Comparison of ENCODE assay signal across 15 cellular contexts in genomic region chr20:61922411-61922810, GRCh38.
DNase-seq lines count a peak whose midpoint lies in the region; ATAC-seq and TF ChIP-seq lines count a peak whose summit lies in the region.
"Had no signal": no experiment of that assay in that cellular context is flagged by ENCODE, and none has a peak within 500 bp of the region (broad histone marks: within the 10 kb centered on the region; RNA-seq: fewer than 3 reads in every experiment).

No MANE protein-coding gene starts in this region.

- H3K9ac ChIP-seq in neural progenitor cell, result no peak overlapping the region
- H3K9ac ChIP-seq: BLaER1 had no signal

- H3K4me1 Mint-ChIP-seq in chondrocyte (ENCODE audit: low read depth) (peaks cover 11% of the 10 kb centered on the region), neural progenitor cell (peaks cover 2% of the 10 kb centered on the region)
- H3K4me1 Mint-ChIP-seq in activated CD4-positive, alpha-beta memory T cell treated with anti-CD3 and anti-CD28 coated beads, Interleukin-2, amount 10 ng/mL, durations not matched to agents 7 days and 5 days, result no peaks in the 10 kb centered on the region
- no peaks in the 10 kb centered on the region for H3K4me1 Mint-ChIP-seq in stimulated activated effector memory CD8-positive, alpha-beta T cell treated with anti-CD3 and anti-CD28 coated beads, Interleukin-12 subunit alpha, Interleukin-12 subunit beta, amount 100 ng/mL, for 72 hours
- H3K4me1 Mint-ChIP-seq: CD4-positive, CD25-positive, alpha-beta regulatory T cell had no signal

- POLR2A ChIA-PET in activated CD4-positive, alpha-beta memory T cell treated with anti-CD3 and anti-CD28 coated beads, Interleukin-2, amount 10 ng/mL, durations not matched to agents 7 days and 5 days (lab: Charles Lee), result no interaction called here

- TF ChIP-seq CTCF in chondrocyte (IDR thresholded peaks at IDR 0.05) (no peak), neural progenitor cell (IDR thresholded peaks at IDR 0.05) (no peak)

- no peaks in the 10 kb centered on the region for H3K36me3 ChIP-seq in neural progenitor cell
- H3K36me3 ChIP-seq: BLaER1, HAP-1 had no signal

- H3K4me3 Mint-ChIP-seq in chondrocyte (ENCODE audit: unreplicated experiment) (no peak overlapping the region), neural progenitor cell (no peak overlapping the region)
- H3K4me3 Mint-ChIP-seq in activated CD4-positive, alpha-beta memory T cell treated with anti-CD3 and anti-CD28 coated beads, Interleukin-2, amount 10 ng/mL, durations not matched to agents 7 days and 5 days, result no peak overlapping the region
- no peak overlapping the region for H3K4me3 Mint-ChIP-seq in stimulated activated effector memory CD8-positive, alpha-beta T cell treated with anti-CD3 and anti-CD28 coated beads, Interleukin-12 subunit alpha, Interleukin-12 subunit beta, amount 100 ng/mL, for 72 hours
- H3K4me3 Mint-ChIP-seq: CD4-positive, CD25-positive, alpha-beta regulatory T cell had no signal

- no peaks in the 10 kb centered on the region for H3K36me3 Mint-ChIP-seq in chondrocyte (ENCODE audit: low read depth)
- H3K36me3 Mint-ChIP-seq in neural progenitor cell, result peaks cover 1% of the 10 kb centered on the region
- H3K36me3 Mint-ChIP-seq in activated CD4-positive, alpha-beta memory T cell treated with anti-CD3 and anti-CD28 coated beads, Interleukin-2, amount 10 ng/mL, durations not matched to agents 7 days and 5 days (ENCODE audit: low read depth), result no peaks in the 10 kb centered on the region
- no peaks in the 10 kb centered on the region for H3K36me3 Mint-ChIP-seq in stimulated activated effector memory CD8-positive, alpha-beta T cell treated with anti-CD3 and anti-CD28 coated beads, Interleukin-12 subunit alpha, Interleukin-12 subunit beta, amount 100 ng/mL, for 72 hours
- H3K36me3 Mint-ChIP-seq: CD4-positive, CD25-positive, alpha-beta regulatory T cell had no signal

- H3K4me1 ChIP-seq in neural progenitor cell, result no peaks in the 10 kb centered on the region
- H3K4me1 ChIP-seq: BLaER1, HAP-1 had no signal

- peaks cover 6% of the 10 kb centered on the region for H3F3A ChIP-seq in neural progenitor cell (ENCODE audit: low read depth)

- H3K27ac Mint-ChIP-seq in chondrocyte (ENCODE audit: unreplicated experiment), result no peak overlapping the region
- peak overlapping the region; percentile 51 for H3K27ac Mint-ChIP-seq in neural progenitor cell
- no peak overlapping the region for H3K27ac Mint-ChIP-seq in activated CD4-positive, alpha-beta memory T cell treated with anti-CD3 and anti-CD28 coated beads, Interleukin-2, amount 10 ng/mL, durations not matched to agents 7 days and 5 days
- H3K27ac Mint-ChIP-seq in stimulated activated effector memory CD8-positive, alpha-beta T cell treated with anti-CD3 and anti-CD28 coated beads, Interleukin-12 subunit alpha, Interleukin-12 subunit beta, amount 100 ng/mL, for 72 hours, result no peak overlapping the region
- H3K27ac Mint-ChIP-seq: CD4-positive, CD25-positive, alpha-beta regulatory T cell had no signal

- no peak for ATAC-seq in stimulated activated effector memory CD8-positive, alpha-beta T cell treated with anti-CD3 and anti-CD28 coated beads, Interleukin-12 subunit alpha, Interleukin-12 subunit beta, amount 100 ng/mL, for 72 hours

- H3K27me3 ChIP-seq in neural progenitor cell, result no peaks in the 10 kb centered on the region
- H3K27me3 ChIP-seq: BLaER1 had no signal

- no peak overlapping the region for H3K4me2 ChIP-seq in neural progenitor cell
- H3K4me2 ChIP-seq: BLaER1 had no signal

- peak; percentile 3 for DNase-seq in NCI-H2107 treated with DMSO at 0.1 percent for 48 hours (lab: John Stamatoyannopoulos, UW; ENCODE audit: unreplicated experiment)
- no peak for DNase-seq in NCI-H2107 (lab: John Stamatoyannopoulos, UW)
- DNase-seq in chondrocyte (ENCODE audit: low spot score), result peak; percentile 43
- DNase-seq in neural progenitor cell (ENCODE audit: low spot score), result no peak
- DNase-seq in cerebellum (ENCODE audit: low spot score), result no peak
- no peak for DNase-seq in activated CD4-positive, alpha-beta memory T cell treated with anti-CD3 and anti-CD28 coated beads, Interleukin-2, amount 10 ng/mL, durations not matched to agents 7 days and 5 days
- no peak for DNase-seq in stimulated activated effector memory CD8-positive, alpha-beta T cell treated with anti-CD3 and anti-CD28 coated beads, Interleukin-12 subunit alpha, Interleukin-12 subunit beta, amount 100 ng/mL, for 72 hours (ENCODE audit: low spot score in 2 of 2)
- no peak for DNase-seq in NCI-H2227 treated with DMSO at 0.1 percent for 48 hours (lab: John Stamatoyannopoulos, UW)
- DNase-seq: AML-193; CD4-positive, CD25-positive, alpha-beta regulatory T cell; DMS53; GF-D8 had no signal

- H4K20me1 ChIP-seq in neural progenitor cell (ENCODE audit: low read depth), result no peaks in the 10 kb centered on the region
- H4K20me1 ChIP-seq: BLaER1 had no signal

- no peak overlapping the region for H2AFZ ChIP-seq in neural progenitor cell (replicated peaks)

- no peak overlapping the region for H3K27ac ChIP-seq in neural progenitor cell
- H3K27ac ChIP-seq: 22Rv1, BLaER1 had no signal

- H3K27me3 Mint-ChIP-seq in chondrocyte (ENCODE audit: low read depth), result no peaks in the 10 kb centered on the region
- peaks cover 2% of the 10 kb centered on the region for H3K27me3 Mint-ChIP-seq in neural progenitor cell (ENCODE audit: insufficient read depth, low read depth)
- no peaks in the 10 kb centered on the region for H3K27me3 Mint-ChIP-seq in activated CD4-positive, alpha-beta memory T cell treated with anti-CD3 and anti-CD28 coated beads, Interleukin-2, amount 10 ng/mL, durations not matched to agents 7 days and 5 days
- H3K27me3 Mint-ChIP-seq: CD4-positive, CD25-positive, alpha-beta regulatory T cell had no signal

- H3K9me3 ChIP-seq in neural progenitor cell (ENCODE audit: low read depth), result no peaks in the 10 kb centered on the region
- H3K9me3 ChIP-seq: HAP-1 had no signal

- H3K4me3 ChIP-seq in neural progenitor cell, result no peak overlapping the region
- H3K4me3 ChIP-seq: BLaER1, HAP-1 had no signal

- CTCF ChIA-PET in activated CD4-positive, alpha-beta memory T cell treated with anti-CD3 and anti-CD28 coated beads, Interleukin-2, amount 10 ng/mL, durations not matched to agents 7 days and 5 days (lab: Charles Lee), result no interaction called here

- H3K79me2 ChIP-seq in neural progenitor cell (ENCODE audit: low read depth), result no peaks in the 10 kb centered on the region

- H3K9me3 Mint-ChIP-seq in chondrocyte (ENCODE audit: low read depth), result no peaks in the 10 kb centered on the region
- no peaks in the 10 kb centered on the region for H3K9me3 Mint-ChIP-seq in neural progenitor cell
- no peaks in the 10 kb centered on the region for H3K9me3 Mint-ChIP-seq in activated CD4-positive, alpha-beta memory T cell treated with anti-CD3 and anti-CD28 coated beads, Interleukin-2, amount 10 ng/mL, durations not matched to agents 7 days and 5 days
- no peaks in the 10 kb centered on the region for H3K9me3 Mint-ChIP-seq in stimulated activated effector memory CD8-positive, alpha-beta T cell treated with anti-CD3 and anti-CD28 coated beads, Interleukin-12 subunit alpha, Interleukin-12 subunit beta, amount 100 ng/mL, for 72 hours

Comparison
In these comparisons a context has a peak if more than half of its experiments do, and no peak if none do; other contexts are left out.
1. DNase-seq: peak in NCI-H2107 treated with DMSO at 0.1 percent for 48 hours (single experiment) and chondrocyte (single experiment); none in NCI-H2107 (single experiment), neural progenitor cell (single experiment), cerebellum (single experiment), activated CD4-positive, alpha-beta memory T cell treated with anti-CD3 and anti-CD28 coated beads, Interleukin-2, amount 10 ng/mL, durations not matched to agents 7 days and 5 days (single experiment), stimulated activated effector memory CD8-positive, alpha-beta T cell treated with anti-CD3 and anti-CD28 coated beads, Interleukin-12 subunit alpha, Interleukin-12 subunit beta, amount 100 ng/mL, for 72 hours (0 of 2) and NCI-H2227 treated with DMSO at 0.1 percent for 48 hours (single experiment).